Comparison of ENCODE assay signal across 17 cellular contexts in genomic region chr3:187921391-187921790, GRCh38.
A peak's percentile ranks its signal among the peaks of the same experiment; 100 is the strongest.
DNase-seq lines count a peak whose midpoint lies in the region; ATAC-seq and TF ChIP-seq lines count a peak whose summit lies in the region.
"Had no signal": no experiment of that assay in that cellular context is flagged by ENCODE, and none has a peak within 500 bp of the region (broad histone marks: within the 10 kb centered on the region; RNA-seq: fewer than 3 reads in every experiment).

No MANE protein-coding gene starts in this region.

- no peak overlapping the region for H3K9ac ChIP-seq in BLaER1

- no peak overlapping the region for H3K4me3 Mint-ChIP-seq in CD14-positive monocyte
- H3K4me3 Mint-ChIP-seq in T-helper 17 cell: no peak overlapping the region
- no peak overlapping the region for H3K4me3 Mint-ChIP-seq in mesothelial cell of epicardium
- H3K4me3 Mint-ChIP-seq: activated naive CD4-positive, alpha-beta T cell treated with anti-CD3 and anti-CD28 coated beads for 36 hours had no signal

- intact Hi-C loops in CD14-positive monocyte (cut with micrococcal nuclease): no loop called here

- H3K27me3 Mint-ChIP-seq in CD14-positive monocyte (ENCODE audit: low read depth in 3 of 3): no peaks in the 10 kb centered on the region
- peaks cover 6% of the 10 kb centered on the region for H3K27me3 Mint-ChIP-seq in T-helper 17 cell
- H3K27me3 Mint-ChIP-seq in mesothelial cell of epicardium (ENCODE audit: low read depth): no peaks in the 10 kb centered on the region

- peaks cover 2 to 5% of the 10 kb centered on the region in 2 donors for H3K36me3 Mint-ChIP-seq in CD14-positive monocyte
- H3K36me3 Mint-ChIP-seq in T-helper 17 cell (ENCODE audit: low read depth): no peaks in the 10 kb centered on the region
- peaks cover 1% of the 10 kb centered on the region for H3K36me3 Mint-ChIP-seq in mesothelial cell of epicardium

- H3K27ac Mint-ChIP-seq in CD14-positive monocyte (peak overlapping the region in 4 of 7 donors; percentile 31 to 75 (median 44)), T-helper 17 cell (peak overlapping the region; percentile 16), mesothelial cell of epicardium (peak overlapping the region; percentile 14)

- TF ChIP-seq CTCF in CD14-positive monocyte (IDR thresholded peaks at IDR 0.05): no peak
- TF ChIP-seq CTCF in mesothelial cell of epicardium (IDR thresholded peaks at IDR 0.05; ENCODE audit: unreplicated experiment): no peak

- H3K9me3 Mint-ChIP-seq in CD14-positive monocyte (peaks cover 4 to 14% (median 11%) of the 10 kb centered on the region in 7 donors), mesothelial cell of epicardium (peaks cover 16% of the 10 kb centered on the region)

- peaks cover 56% of the 10 kb centered on the region for H3K4me1 ChIP-seq in BLaER1
- H3K4me1 ChIP-seq: body of pancreas, SJCRH30 had no signal

- H4K20me1 ChIP-seq in BLaER1: no peaks in the 10 kb centered on the region

- DNase-seq in CD14-positive monocyte (ENCODE audit: low spot score): no peak
- no peak for DNase-seq in T-helper 17 cell
- no peak for DNase-seq in mesothelial cell of epicardium (ENCODE audit: low spot score in 2 of 2, unreplicated experiment in 2 of 2)
- no peak for DNase-seq in effector CD4-positive, alpha-beta T cell
- DNase-seq in DMS114 treated with DMSO at 0.1 percent for 48 hours (lab: John Stamatoyannopoulos, UW; ENCODE audit: unreplicated experiment): no peak
- DNase-seq in NCI-H345 treated with DMSO at 0.1 percent for 48 hours (lab: John Stamatoyannopoulos, UW; ENCODE audit: unreplicated experiment): no peak
- DNase-seq: activated CD8-positive, alpha-beta memory T cell treated with anti-CD3 and anti-CD28 coated beads, Interleukin-2, amount 50 U/mL, for 48 hours; activated naive CD4-positive, alpha-beta T cell treated with anti-CD3 and anti-CD28 coated beads for 36 hours; AML-193; body of pancreas; HCEC 1CT; NCI-H1417; SJCRH30; T-helper 9 cell had no signal

- H3K4me1 Mint-ChIP-seq in CD14-positive monocyte: peaks cover 49% of the 10 kb centered on the region
- H3K4me1 Mint-ChIP-seq in T-helper 17 cell: peaks cover 33% of the 10 kb centered on the region
- peaks cover 32% of the 10 kb centered on the region for H3K4me1 Mint-ChIP-seq in mesothelial cell of epicardium

- ATAC-seq in T-helper 17 cell: no peak
- ATAC-seq: body of pancreas, left lobe of liver had no signal

- peak overlapping the region; percentile 28 for H3K27ac ChIP-seq in BLaER1
- H3K27ac ChIP-seq: body of pancreas, SJCRH30, vagina had no signal

- no peaks in the 10 kb centered on the region for H3K27me3 ChIP-seq in BLaER1
- H3K27me3 ChIP-seq: body of pancreas, SJCRH30, vagina had no signal

- H3K9me3 ChIP-seq in BLaER1 (peaks cover 28% of the 10 kb centered on the region), T-helper 17 cell (ENCODE audit: control insufficient read depth, low read length, poor library complexity, severe bottlenecking) (no peaks in the 10 kb centered on the region)
- H3K9me3 ChIP-seq: body of pancreas, SJCRH30, vagina had no signal

- no peak overlapping the region for H3K4me3 ChIP-seq in BLaER1
- H3K4me3 ChIP-seq: body of pancreas, SJCRH30, vagina had no signal

- H3K4me2 ChIP-seq in BLaER1: peak overlapping the region; percentile 61

- H3K36me3 ChIP-seq in BLaER1: no peaks in the 10 kb centered on the region
- H3K36me3 ChIP-seq: SJCRH30, vagina had no signal
